In genomic region chr4:3276961-3277360, GRCh38 we compare ENCODE assay signal across 1 cellular context.
TF ChIP-seq lines count a peak whose summit lies in the region.

No MANE protein-coding gene starts in this region.

TF ChIP-seq in HepG2, 621 proteins besides CTCF, POLR2A, EP300 and RAD21 (continued from another document):
- TF ChIP-seq, protein P1, sequence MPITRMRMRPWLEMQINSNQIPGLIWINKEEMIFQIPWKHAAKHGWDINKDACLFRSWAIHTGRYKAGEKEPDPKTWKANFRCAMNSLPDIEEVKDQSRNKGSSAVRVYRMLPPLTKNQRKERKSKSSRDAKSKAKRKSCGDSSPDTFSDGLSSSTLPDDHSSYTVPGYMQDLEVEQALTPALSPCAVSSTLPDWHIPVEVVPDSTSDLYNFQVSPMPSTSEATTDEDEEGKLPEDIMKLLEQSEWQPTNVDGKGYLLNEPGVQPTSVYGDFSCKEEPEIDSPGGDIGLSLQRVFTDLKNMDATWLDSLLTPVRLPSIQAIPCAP (CRISPR knock-in tag; IDR thresholded peaks at IDR 0.05; ENCODE audit: low read depth): no peak
- TF ChIP-seq, protein P2, sequence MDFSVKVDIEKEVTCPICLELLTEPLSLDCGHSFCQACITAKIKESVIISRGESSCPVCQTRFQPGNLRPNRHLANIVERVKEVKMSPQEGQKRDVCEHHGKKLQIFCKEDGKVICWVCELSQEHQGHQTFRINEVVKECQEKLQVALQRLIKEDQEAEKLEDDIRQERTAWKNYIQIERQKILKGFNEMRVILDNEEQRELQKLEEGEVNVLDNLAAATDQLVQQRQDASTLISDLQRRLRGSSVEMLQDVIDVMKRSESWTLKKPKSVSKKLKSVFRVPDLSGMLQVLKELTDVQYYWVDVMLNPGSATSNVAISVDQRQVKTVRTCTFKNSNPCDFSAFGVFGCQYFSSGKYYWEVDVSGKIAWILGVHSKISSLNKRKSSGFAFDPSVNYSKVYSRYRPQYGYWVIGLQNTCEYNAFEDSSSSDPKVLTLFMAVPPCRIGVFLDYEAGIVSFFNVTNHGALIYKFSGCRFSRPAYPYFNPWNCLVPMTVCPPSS (IDR thresholded peaks at IDR 0.05): no peak
- TF ChIP-seq KDM6A (CRISPR knock-in tag; IDR thresholded peaks at IDR 0.05; ENCODE audit: low read depth) (no peak), SOX6 (IDR thresholded peaks at IDR 0.05) (no peak), SOX6 (CRISPR knock-in tag; IDR thresholded peaks at IDR 0.05) (no peak), FOXA3 (CRISPR knock-in tag; IDR thresholded peaks at IDR 0.05) (no peak), ZNF496 (CRISPR knock-in tag; IDR thresholded peaks at IDR 0.05; ENCODE audit: insufficient replicate concordance) (no peak), REXO4 (CRISPR knock-in tag; IDR thresholded peaks at IDR 0.05; ENCODE audit: borderline replicate concordance) (no peak), FOXK1 (CRISPR knock-in tag; IDR thresholded peaks at IDR 0.05; ENCODE audit: borderline replicate concordance, low read depth) (no peak), ZNF275 (CRISPR knock-in tag; IDR thresholded peaks at IDR 0.05; ENCODE audit: borderline replicate concordance) (no peak), CCDC6 (CRISPR knock-in tag; IDR thresholded peaks at IDR 0.05) (no peak)
TF ChIP-seq in HepG2: peak in this region for 0.
